ENCODE assay signal across 2 cellular contexts in genomic region chr13:30322428-30322827, GRCh38.
TF ChIP-seq lines count a peak whose summit lies in the region.

No MANE protein-coding gene starts in this region.

TF ChIP-seq in HCT116, 20 proteins besides CTCF, POLR2A, EP300 and RAD21:
- TF ChIP-seq ZNF274 (IDR thresholded peaks at IDR 0.05; ENCODE audit: low read depth, low read length) (no peak), ZFX (IDR thresholded peaks at IDR 0.05) (no peak), JUND (IDR thresholded peaks at IDR 0.05) (no peak)

TF ChIP-seq in K562, 482 proteins besides CTCF, POLR2A, EP300 and RAD21 (continues in another document):
- no peak for TF ChIP-seq NR2C2 (CRISPR knock-in tag; IDR thresholded peaks at IDR 0.05)
- no peak for TF ChIP-seq NR2C2 (tag; IDR thresholded peaks at IDR 0.05)
- TF ChIP-seq ZKSCAN1 (IDR thresholded peaks at IDR 0.05; ENCODE audit: low read depth, low read length) = no peak
- peak; percentile 45; the same call in 1 of the 2 replicates for TF ChIP-seq SMARCA4 (IDR thresholded peaks at IDR 0.05)
- TF ChIP-seq NCOR1 (IDR thresholded peaks at IDR 0.05) = peak; percentile 59
- no peak for TF ChIP-seq ETV1 (tag; conservative IDR thresholded peaks at IDR 0.05; ENCODE audit: low read depth)
- TF ChIP-seq CHD1 (IDR thresholded peaks at IDR 0.05; ENCODE audit: low read length) = no peak
- TF ChIP-seq ZBED1 (IDR thresholded peaks at IDR 0.05) = no peak
- peak; percentile 67 for TF ChIP-seq CBFA2T2 (conservative IDR thresholded peaks at IDR 0.05)
- peak in 1 of 2 experiments; percentile 70; a peak in 2 of 4 replicates for TF ChIP-seq HDAC1 (IDR thresholded peaks at IDR 0.05)
- no peak for TF ChIP-seq ZNF124 (CRISPR knock-in tag; IDR thresholded peaks at IDR 0.05)
- peak; percentile 78 for TF ChIP-seq CXXC5 (CRISPR knock-in tag; IDR thresholded peaks at IDR 0.05)
- peak; percentile 70 for TF ChIP-seq STAT5A (IDR thresholded peaks at IDR 0.05; ENCODE audit: borderline replicate concordance, low read length)
- 0 out of 2 replicates have a peak, but pooled peaks have one; percentile 38 for TF ChIP-seq SMAD4 (CRISPR knock-in tag; conservative IDR thresholded peaks at IDR 0.05)
- no peak for TF ChIP-seq ZNF277 (CRISPR knock-in tag; IDR thresholded peaks at IDR 0.05; ENCODE audit: borderline replicate concordance)
- no peak for TF ChIP-seq WHSC1 (IDR thresholded peaks at IDR 0.05; ENCODE audit: low read length)
- no peak for TF ChIP-seq THAP12 (CRISPR knock-in tag; IDR thresholded peaks at IDR 0.05)
- TF ChIP-seq GTF2B (IDR thresholded peaks at IDR 0.05; ENCODE audit: extremely low read depth, insufficient read length) = no peak
- no peak for TF ChIP-seq SNAPC5 (CRISPR knock-in tag; IDR thresholded peaks at IDR 0.05)
- TF ChIP-seq ZBTB7A (IDR thresholded peaks at IDR 0.05; ENCODE audit: borderline replicate concordance, control insufficient read depth, low read depth, low read length) = no peak
- no peak for TF ChIP-seq CBFB (CRISPR knock-in tag; IDR thresholded peaks at IDR 0.05)
- no peak for TF ChIP-seq SP1 (CRISPR knock-in tag; IDR thresholded peaks at IDR 0.05)
- peak; percentile 61; the same call in 1 of the 2 replicates for TF ChIP-seq DPF2 (IDR thresholded peaks at IDR 0.05)
- peak in 1 of 2 experiments; percentile 53; a peak in 1 of 4 replicates for TF ChIP-seq RCOR1 (IDR thresholded peaks at IDR 0.05; ENCODE audit: borderline replicate concordance in 1 of 2, low read depth in 2 of 2, low read length in 2 of 2)
- TF ChIP-seq ZNF197 (CRISPR knock-in tag; IDR thresholded peaks at IDR 0.05; ENCODE audit: low read depth) = no peak
- TF ChIP-seq NONO (IDR thresholded peaks at IDR 0.05; ENCODE audit: low read depth in 2 of 2, low read length in 1 of 2) = no peak
- no peak for TF ChIP-seq CREB3L1 (IDR thresholded peaks at IDR 0.05; ENCODE audit: borderline replicate concordance, low read depth)
- TF ChIP-seq OTX1 (CRISPR knock-in tag; IDR thresholded peaks at IDR 0.05) = no peak
- peak; percentile 72; the same call in 1 of the 2 replicates for TF ChIP-seq HDAC2 (IDR thresholded peaks at IDR 0.05)
- no peak for TF ChIP-seq MYBL2 (IDR thresholded peaks at IDR 0.05; ENCODE audit: low read depth)
- no peak for TF ChIP-seq MYBL2 (CRISPR knock-in tag; IDR thresholded peaks at IDR 0.05; ENCODE audit: borderline replicate concordance)
- TF ChIP-seq TEAD4 (IDR thresholded peaks at IDR 0.05; ENCODE audit: low read length) = peak; percentile 37; the same call in 1 of the 2 replicates
- TF ChIP-seq TEAD4 (CRISPR knock-in tag; IDR thresholded peaks at IDR 0.05; ENCODE audit: borderline replicate concordance) = no peak
- no peak for TF ChIP-seq ZNF584 (CRISPR knock-in tag; IDR thresholded peaks at IDR 0.05; ENCODE audit: low read depth)
- no peak for TF ChIP-seq BRF1 (IDR thresholded peaks at IDR 0.05; ENCODE audit: borderline replicate concordance, extremely low read depth, insufficient read length)
- peak; percentile 69 for TF ChIP-seq EGR1 (conservative IDR thresholded peaks at IDR 0.05)
- peak; percentile 46; the same call in 1 of the 2 replicates for TF ChIP-seq SOX6 (IDR thresholded peaks at IDR 0.05)
- TF ChIP-seq ZNF398 (CRISPR knock-in tag; IDR thresholded peaks at IDR 0.05) = no peak
- TF ChIP-seq RREB1 (CRISPR knock-in tag; IDR thresholded peaks at IDR 0.05) = no peak
- TF ChIP-seq ZBTB9 (CRISPR knock-in tag; IDR thresholded peaks at IDR 0.05) = no peak
- TF ChIP-seq ZNF511 (CRISPR knock-in tag; IDR thresholded peaks at IDR 0.05) = no peak
- TF ChIP-seq ELK3 (CRISPR knock-in tag; IDR thresholded peaks at IDR 0.05) = no peak
- TF ChIP-seq ZEB2 (IDR thresholded peaks at IDR 0.05) = peak; percentile 48; the same call in 1 of the 2 replicates
- TF ChIP-seq BHLHE40 (IDR thresholded peaks at IDR 0.05; ENCODE audit: low read length) = no peak
- TF ChIP-seq GABPB1 (CRISPR knock-in tag; IDR thresholded peaks at IDR 0.05) = no peak
- TF ChIP-seq TCF3 (CRISPR knock-in tag; IDR thresholded peaks at IDR 0.05) = peak; percentile 59
- peak; percentile 83 for TF ChIP-seq CBFA2T3 (IDR thresholded peaks at IDR 0.05)
- no peak for TF ChIP-seq PYGO2 (tag; IDR thresholded peaks at IDR 0.05)
- TF ChIP-seq CTBP1 (IDR thresholded peaks at IDR 0.05; ENCODE audit: borderline replicate concordance) = peak; percentile 85
- TF ChIP-seq HES1 (IDR thresholded peaks at IDR 0.05; ENCODE audit: low read depth) = 0 out of 2 replicates have a peak, but pooled peaks have one; percentile 33
- no peak for TF ChIP-seq NUFIP1 (IDR thresholded peaks at IDR 0.05; ENCODE audit: partially characterized antibody)
- peak; percentile 74 for TF ChIP-seq ARID1B (IDR thresholded peaks at IDR 0.05)
- 0 out of 4 replicates have a peak, but pooled peaks of 1 of the 2 experiments have one; percentile 44 for TF ChIP-seq TRIM24 (IDR thresholded peaks at IDR 0.05)
- peak; percentile 20; the same call in 1 of the 2 replicates for TF ChIP-seq ZNF384 (IDR thresholded peaks at IDR 0.05; ENCODE audit: low read depth, low read length)
